ENCODE assay signal across 8 cellular contexts in genomic region chr14:35046048-35046750, GRCh38. TPM values are rescaled to one million over a fixed set of nuclear protein-coding genes. Genes with fewer than 3 reads are reported as not detected.
A peak's percentile ranks its signal among the peaks of the same experiment; 100 is the strongest.
DNase-seq lines count a peak whose midpoint lies in the region; ATAC-seq and TF ChIP-seq lines count a peak whose summit lies in the region.

Gene FAM177A1, plus strand, starts transcription at chr14:35046272. Its CDS starts 192 bp downstream, at chr14:35046464.

- TF ChIP-seq CTCF in KMS-11 (conservative IDR thresholded peaks at IDR 0.05; ENCODE audit: low read depth, low read length) (no peak), Panc1 (IDR thresholded peaks at IDR 0.05) (no peak)

- H3K9me3 ChIP-seq in Panc1 (ENCODE audit: control insufficient read depth, insufficient read depth, low read depth, low read length) (no peaks in the 10 kb centered on the region), esophagus (ENCODE audit: control insufficient read depth in 2 of 2, insufficient read depth in 1 of 2, low read depth in 1 of 2, low read length in 1 of 2) (no peaks in the 10 kb centered on the region), mucosa of stomach (ENCODE audit: control insufficient read depth, low read length) (no peaks in the 10 kb centered on the region)

- H3K4me1 ChIP-seq in KMS-11 (ENCODE audit: low read depth, poor library complexity, severe bottlenecking) (peaks cover 22% of the 10 kb centered on the region), Panc1 (ENCODE audit: control insufficient read depth, insufficient read depth, low read length) (no peaks in the 10 kb centered on the region; the same call in 1 of the 2 replicates), esophagus (ENCODE audit: control insufficient read depth in 2 of 2, insufficient read depth in 2 of 2, low read length in 1 of 2) (no peaks in the 10 kb centered on the region), mucosa of stomach (ENCODE audit: control insufficient read depth, insufficient read depth, low read length) (peaks cover 7% of the 10 kb centered on the region)

- no TSS peak for BruUV-seq in Panc1 (replicated peaks; lab: Mats Ljungman, UMichigan)

- H3K9me3 Mint-ChIP-seq in activated T-cell treated with anti-CD3 and anti-CD28 coated beads, Interleukin-2, amount 50 U/mL, for 4 hours, result no peaks in the 10 kb centered on the region

- H3K4me2 ChIP-seq in KMS-11, result peak within 1 kb of the TSS; percentile 91

- H3K79me2 ChIP-seq in KMS-11 (ENCODE audit: insufficient read depth, low read depth), result no peaks in the 10 kb centered on the region

- peak within 1 kb of the TSS; percentile 77 for H3K9ac ChIP-seq in KMS-11
- H3K9ac ChIP-seq in mucosa of stomach (ENCODE audit: low read length), result peak within 1 kb of the TSS; percentile 96

- no peaks in the 10 kb centered on the region for H3K36me3 Mint-ChIP-seq in activated T-cell treated with anti-CD3 and anti-CD28 coated beads, Interleukin-2, amount 50 U/mL, for 4 hours (ENCODE audit: insufficient read depth)

- peaks cover 29% of the 10 kb centered on the region for H3K4me1 Mint-ChIP-seq in activated T-cell treated with anti-CD3 and anti-CD28 coated beads, Interleukin-2, amount 50 U/mL, for 4 hours (ENCODE audit: low read depth)

- in situ Hi-C loops in Panc1 (cut with HindIII; ENCODE audit: low pct_unique_long_range_greater_than_20kb, low sequenced_read_pairs), result no loop called here

- peak; percentile 92 for ATAC-seq in GM21786 (IDR thresholded peaks at IDR 0.05; ENCODE audit: unreplicated experiment)
- ATAC-seq in Panc1, result peak; percentile 98
- peak; percentile 95 to 97 for ATAC-seq in activated T-cell treated with anti-CD3 and anti-CD28 coated beads, Interleukin-2, amount 50 U/mL, for 4 hours

- H2AFZ ChIP-seq in KMS-11 (ENCODE audit: low read depth), result peak within 1 kb of the TSS; percentile 93

- POLR2A ChIA-PET in Panc1 (lab: Charles Lee), result no interaction called here

- WGBS in esophagus, 2 donors, result 0 to 1% methylated on average over 50 to 77 of the region's 77 CpGs

- intact Hi-C loops in Panc1 (cut with micrococcal nuclease; ENCODE audit: unreplicated experiment), result no loop called here

- no peak within 1 kb of the TSS for H3K4me3 ChIP-seq in KMS-11 (IDR thresholded peaks at IDR 0.05; ENCODE audit: insufficient read depth, low read depth, low read length)
- peak within 1 kb of the TSS; percentile 82 to 86 for H3K4me3 ChIP-seq in Panc1 (ENCODE audit: low read depth in 2 of 2, low read length in 2 of 2)
- H3K4me3 ChIP-seq in esophagus (ENCODE audit: low read depth in 1 of 2, low read length in 2 of 2), result peak within 1 kb of the TSS; percentile 75 to 86
- peak within 1 kb of the TSS; percentile 90 for H3K4me3 ChIP-seq in mucosa of stomach (ENCODE audit: low read length)

- H4K20me1 ChIP-seq in KMS-11 (ENCODE audit: insufficient read depth), result no peaks in the 10 kb centered on the region

- H3K27ac ChIP-seq in KMS-11 (peak within 1 kb of the TSS; percentile 84), Panc1 (ENCODE audit: low read length) (peak within 1 kb of the TSS; percentile 93), esophagus (ENCODE audit: low read depth in 2 of 2, low read length in 1 of 2) (peak within 1 kb of the TSS; percentile 98 to 100)

- H3K27me3 Mint-ChIP-seq in activated T-cell treated with anti-CD3 and anti-CD28 coated beads, Interleukin-2, amount 50 U/mL, for 4 hours (ENCODE audit: low read depth), result no peaks in the 10 kb centered on the region

- CTCF ChIA-PET in Panc1 (lab: Charles Lee), result no interaction called here

- H3K4me3 Mint-ChIP-seq in activated T-cell treated with anti-CD3 and anti-CD28 coated beads, Interleukin-2, amount 50 U/mL, for 4 hours, result peak within 1 kb of the TSS; percentile 92

- H3K27me3 ChIP-seq in KMS-11 (ENCODE audit: insufficient read depth, low read depth) (no peaks in the 10 kb centered on the region), Panc1 (ENCODE audit: control insufficient read depth, insufficient read depth, low read length) (no peaks in the 10 kb centered on the region), esophagus (ENCODE audit: control insufficient read depth in 1 of 2, insufficient read depth in 2 of 2, low read length in 2 of 2) (no peaks in the 10 kb centered on the region), mucosa of stomach (ENCODE audit: control insufficient read depth, insufficient read depth, low read length) (no peaks in the 10 kb centered on the region)

- H3K36me3 ChIP-seq in KMS-11 (ENCODE audit: insufficient read depth), result no peaks in the 10 kb centered on the region
- no peaks in the 10 kb centered on the region; the same call in none of the 2 replicates for H3K36me3 ChIP-seq in Panc1 (ENCODE audit: control insufficient read depth, insufficient read depth, low read length)
- no peaks in the 10 kb centered on the region for H3K36me3 ChIP-seq in esophagus (ENCODE audit: control insufficient read depth in 2 of 2, insufficient read depth in 2 of 2, low read length in 1 of 2)
- no peaks in the 10 kb centered on the region for H3K36me3 ChIP-seq in mucosa of stomach (ENCODE audit: control insufficient read depth, insufficient read depth, low read length)

- DNase-seq in DMS79 (lab: John Stamatoyannopoulos, UW) (peak; percentile 100), Panc1 (ENCODE audit: low read depth, low spot score) (peak; percentile 52)
- DNase-seq in activated T-cell treated with anti-CD3 and anti-CD28 coated beads, Interleukin-2, amount 50 U/mL, for 4 hours, result peak; percentile 97
- DNase-seq in stimulated activated CD8-positive, alpha-beta memory T cell treated with anti-CD3 and anti-CD28 coated beads, Interleukin-4, amount 100 ng/mL, for 48 hours, result peak; percentile 98

RNA-seq across cellular contexts. Expression of gene FAM177A1, which starts in this region (rescaled TPM):
- total RNA-seq in Panc1 (2021; ENCODE audit: unreplicated experiment), result 46.7 TPM
- polyA plus RNA-seq in Panc1 (2012; ENCODE audit: insufficient read length), result 41.0 TPM
- total RNA-seq in activated T-cell treated with anti-CD3 and anti-CD28 coated beads, Interleukin-2, amount 50 U/mL, for 4 hours, result 10 to 100 TPM; 35.4 to 44.4 (median 35.7) TPM
- polyA plus RNA-seq in esophagus, result 10 to 100 TPM; 42.6 to 43.0 TPM
